Comparison of ENCODE assay signal across 1 cellular context in genomic region chr17:7398612-7399011, GRCh38.
TF ChIP-seq lines count a peak whose summit lies in the region.

No MANE protein-coding gene starts in this region.

TF ChIP-seq in HepG2, 621 proteins besides CTCF, POLR2A, EP300 and RAD21:
- TF ChIP-seq CENPX (CRISPR knock-in tag; IDR thresholded peaks at IDR 0.05) (no peak), ZNF564 (CRISPR knock-in tag; IDR thresholded peaks at IDR 0.05) (no peak), ZNF121 (CRISPR knock-in tag; IDR thresholded peaks at IDR 0.05) (peak; percentile 90), KLF6 (CRISPR knock-in tag; IDR thresholded peaks at IDR 0.05) (no peak)
